ENCODE assay signal across 24 cellular contexts in the genomic region with DNA sequence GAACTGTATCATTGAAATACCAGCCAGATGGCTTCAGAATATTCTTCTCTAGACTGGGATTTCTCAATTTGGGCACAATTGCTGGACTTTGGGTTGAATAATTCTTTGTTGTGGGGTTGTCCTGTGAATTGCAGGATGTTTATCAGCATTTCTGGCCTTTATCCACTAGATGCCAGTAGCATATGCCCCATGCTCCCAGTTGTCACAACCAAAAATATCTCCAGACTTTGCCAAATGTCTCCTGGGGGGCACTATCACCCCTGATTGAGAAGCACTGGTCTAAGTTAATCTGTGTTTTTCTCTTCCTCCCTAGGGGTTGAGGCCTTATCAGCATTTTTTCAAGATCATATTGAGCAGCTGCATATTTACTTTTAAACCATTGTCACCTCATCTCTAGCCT.
DNase-seq lines count a peak whose midpoint lies in the region; ATAC-seq and TF ChIP-seq lines count a peak whose summit lies in the region.
"Had no signal": no experiment of that assay in that cellular context is flagged by ENCODE, and none has a peak within 500 bp of the region (broad histone marks: within the 10 kb centered on the region; RNA-seq: fewer than 3 reads in every experiment).

No MANE protein-coding gene starts in this region.

- peaks cover 15 to 22% of the 10 kb centered on the region in 2 experiments for H3K9me3 Mint-ChIP-seq in H9
- H3K9me3 Mint-ChIP-seq: central memory CD8-positive, alpha-beta T cell had no signal

- H3K4me1 ChIP-seq in H9 (ENCODE audit: insufficient read depth, low read length) (no peaks in the 10 kb centered on the region), PC-3 (ENCODE audit: insufficient read depth, low read length) (no peaks in the 10 kb centered on the region), foreskin keratinocyte (no peaks in the 10 kb centered on the region)
- H3K4me1 ChIP-seq: esophagus muscularis mucosa had no signal

- POLR2A ChIA-PET in PC-3 (lab: Charles Lee; ENCODE audit: unreplicated experiment): no interaction called here

- no peaks in the 10 kb centered on the region for H3K23me2 ChIP-seq in H9 (ENCODE audit: insufficient read length, low read depth, low read length, poor library complexity, severe bottlenecking)

- no peak overlapping the region for H3K4me3 ChIP-seq in PC-3 (ENCODE audit: low read length)
- H3K4me3 ChIP-seq: esophagus muscularis mucosa, MG63 had no signal

- H2BK12ac ChIP-seq in H9 (ENCODE audit: insufficient read length, low read depth, low read length): no peak overlapping the region

- no peak overlapping the region for H3K23ac ChIP-seq in H9 (ENCODE audit: insufficient read length, low read depth, low read length)

- H3K4me2 ChIP-seq in H9 (ENCODE audit: insufficient read depth, insufficient read length, low read length) (no peak overlapping the region), PC-3 (ENCODE audit: low read length) (no peak overlapping the region)

- peak; percentile 58 for DNase-seq in COR-L47 (lab: John Stamatoyannopoulos, UW)
- no peak for DNase-seq in H9
- peak; percentile 28 for DNase-seq in PC-3
- DNase-seq in foreskin keratinocyte: no peak
- no peak for DNase-seq in ureter (ENCODE audit: low spot score)
- DNase-seq in NCI-H524 treated with DMSO at 0.1 percent for 48 hours (lab: John Stamatoyannopoulos, UW): no peak
- no peak for DNase-seq in GM19238 (ENCODE audit: insufficient read length, low spot score)
- DNase-seq: activated CD4-positive, CD25-positive, alpha-beta regulatory T cell treated with anti-CD3 and anti-CD28 coated beads, Interleukin-2, amount 50 U/mL, for 72 hours; activated CD8-positive, alpha-beta T cell treated with anti-CD3 and anti-CD28 coated beads, Interleukin-2, amount 10 ng/mL, durations not matched to agents 7 days and 5 days; activated naive CD4-positive, alpha-beta T cell; activated T-cell treated with anti-CD3 and anti-CD28 coated beads, Interleukin-2, amount 50 U/mL, for 1 hour; CD4-positive, alpha-beta memory T cell; DMS79; left ventricle myocardium superior; MG63; NCI-H146; RPMI8226; small intestine; stimulated activated CD4-positive, alpha-beta T cell treated with anti-CD3 and anti-CD28 coated beads, Interleukin-2, amount 100 ng/mL, for 48 hours; stimulated activated naive CD4-positive, alpha-beta T cell treated with Interleukin-2 at 50 U/mL for 16 hours; T1000 had no signal

- ATAC-seq in PC-3 (peak; percentile 35; the same call in 1 of the 2 replicates), foreskin keratinocyte (no peak), HG02938 (IDR thresholded peaks at IDR 0.05; ENCODE audit: unreplicated experiment) (no peak)
- ATAC-seq: activated CD8-positive, alpha-beta T cell treated with anti-CD3 and anti-CD28 coated beads, Interleukin-2, amount 10 ng/mL, durations not matched to agents 7 days and 5 days; left ventricle myocardium superior had no signal

- H2BK5ac ChIP-seq in H9 (ENCODE audit: insufficient read length, low read length): no peak overlapping the region

- H3K14ac ChIP-seq in H9 (ENCODE audit: insufficient read depth, low read length): no peak overlapping the region

- peaks cover 7% of the 10 kb centered on the region in 2 experiments for H3K4me1 Mint-ChIP-seq in H9
- H3K4me1 Mint-ChIP-seq: CD4-positive, alpha-beta memory T cell; central memory CD8-positive, alpha-beta T cell had no signal

- H4K8ac ChIP-seq in H9 (replicated peaks; ENCODE audit: insufficient read length, low read depth, low read length): no peak overlapping the region

- H2BK120ac ChIP-seq in H9 (ENCODE audit: low read depth, low read length, poor library complexity, severe bottlenecking): no peak overlapping the region

- H3K79me1 ChIP-seq in H9 (ENCODE audit: insufficient read depth, low read depth, low read length, poor library complexity, severe bottlenecking): no peaks in the 10 kb centered on the region

- H3K9ac ChIP-seq in H9 (ENCODE audit: extremely low read depth, insufficient read length, low read length) (no peak overlapping the region), PC-3 (ENCODE audit: low read length) (no peak overlapping the region)

- no peak overlapping the region for H2AFZ ChIP-seq in H9 (ENCODE audit: low read length)
- H2AFZ ChIP-seq in PC-3 (ENCODE audit: low read length): no peak overlapping the region

- no peak overlapping the region for H3K27ac Mint-ChIP-seq in H9
- H3K27ac Mint-ChIP-seq: activated CD8-positive, alpha-beta T cell treated with anti-CD3 and anti-CD28 coated beads, Interleukin-2, amount 10 ng/mL, durations not matched to agents 7 days and 5 days; CD4-positive, alpha-beta memory T cell had no signal

- no peak overlapping the region for H2BK15ac ChIP-seq in H9 (ENCODE audit: low read depth, low read length)

- H3K18ac ChIP-seq in H9 (ENCODE audit: insufficient read length, low read depth, low read length): no peak overlapping the region

- H4K20me1 ChIP-seq in H9 (ENCODE audit: control insufficient read depth, insufficient read depth, insufficient read length) (no peaks in the 10 kb centered on the region), PC-3 (ENCODE audit: low read length) (no peaks in the 10 kb centered on the region)

- H2AK5ac ChIP-seq in H9 (ENCODE audit: insufficient read length, low read length): no peak overlapping the region

- BruUV-seq in PC-3 (replicated peaks; lab: Mats Ljungman, UMichigan): no TSS peak

- no peak overlapping the region for H3K4ac ChIP-seq in H9 (ENCODE audit: low read depth, low read length)

- H3K27ac ChIP-seq in H9 (ENCODE audit: insufficient read length, low read depth, low read length): no peak overlapping the region
- no peak overlapping the region for H3K27ac ChIP-seq in PC-3 (ENCODE audit: low read length)
- no peak overlapping the region for H3K27ac ChIP-seq in foreskin keratinocyte
- H3K27ac ChIP-seq: esophagus muscularis mucosa had no signal

- no peak overlapping the region for H3K56ac ChIP-seq in H9 (ENCODE audit: insufficient read length, low read depth, low read length)

- H3K79me2 ChIP-seq in H9 (ENCODE audit: insufficient read depth, low read length) (no peaks in the 10 kb centered on the region), PC-3 (ENCODE audit: low read length) (no peaks in the 10 kb centered on the region)

- H3K27me3 ChIP-seq in H9 (ENCODE audit: insufficient read depth, low read length): no peaks in the 10 kb centered on the region
- peaks cover 25% of the 10 kb centered on the region for H3K27me3 ChIP-seq in PC-3 (ENCODE audit: low read length)
- no peaks in the 10 kb centered on the region for H3K27me3 ChIP-seq in foreskin keratinocyte
- H3K27me3 ChIP-seq: esophagus muscularis mucosa, MG63 had no signal

- intact Hi-C loops in PC-3 (cut with micrococcal nuclease): loop anchor here (2.0 kb wide), 1 partner anchor 263 kb away; no protein-coding TSS in a partner anchor

- H2BK20ac ChIP-seq in H9 (ENCODE audit: low read depth, low read length, poor library complexity, severe bottlenecking): no peak overlapping the region

- H3F3A ChIP-seq in PC-3 (ENCODE audit: low read length, unreplicated experiment): no peaks in the 10 kb centered on the region

- no peaks in the 10 kb centered on the region for H3K9me3 ChIP-seq in H9 (ENCODE audit: control insufficient read depth, low read depth, low read length)
- H3K9me3 ChIP-seq in PC-3 (ENCODE audit: low read length): no peaks in the 10 kb centered on the region

- CTCF ChIA-PET in PC-3 (lab: Charles Lee): interaction anchor here (0.7 kb wide), 1 partner anchor 238 kb away, joined by 3 read pairs; no protein-coding TSS in a partner anchor

- no peak overlapping the region for H3K4me3 Mint-ChIP-seq in H9
- H3K4me3 Mint-ChIP-seq: activated CD8-positive, alpha-beta T cell treated with anti-CD3 and anti-CD28 coated beads, Interleukin-2, amount 10 ng/mL, durations not matched to agents 7 days and 5 days; CD4-positive, alpha-beta memory T cell; central memory CD8-positive, alpha-beta T cell had no signal

- H4K91ac ChIP-seq in H9 (ENCODE audit: insufficient read length, low read depth, low read length): no peak overlapping the region

- no peaks in the 10 kb centered on the region for H3K36me3 ChIP-seq in PC-3 (ENCODE audit: low read depth, low read length)
- H3K36me3 ChIP-seq: esophagus muscularis mucosa, MG63 had no signal

- no peak overlapping the region for H4K5ac ChIP-seq in H9 (ENCODE audit: insufficient read length, low read depth, low read length)

- peaks cover 7 to 21% (median 11%) of the 10 kb centered on the region in 3 experiments; a peak in 6 of 7 replicates for H3K36me3 Mint-ChIP-seq in H9 (ENCODE audit: insufficient read depth in 1 of 3, low read depth in 3 of 3)
- H3K36me3 Mint-ChIP-seq: CD4-positive, alpha-beta memory T cell had no signal

- peak; percentile 62 for TF ChIP-seq CTCF in H9 (conservative IDR thresholded peaks at IDR 0.05)
- peak; percentile 60 for TF ChIP-seq CTCF in PC-3 (conservative IDR thresholded peaks at IDR 0.05; ENCODE audit: low read depth, low read length)
- peak; percentile 66 for TF ChIP-seq CTCF in foreskin keratinocyte (conservative IDR thresholded peaks at IDR 0.05)

- no peaks in the 10 kb centered on the region for H3K27me3 Mint-ChIP-seq in H9 (ENCODE audit: low read depth)
- H3K27me3 Mint-ChIP-seq: CD4-positive, alpha-beta memory T cell; central memory CD8-positive, alpha-beta T cell had no signal

- H3K9me2 ChIP-seq in PC-3 (replicated peaks; ENCODE audit: low read length): no peaks in the 10 kb centered on the region

- H3T11ph ChIP-seq in H9 (ENCODE audit: low read length): no peak overlapping the region

Comparison
In these comparisons a context has a peak if more than half of its experiments do, and no peak if none do; other contexts are left out.
1. DNase-seq: peak in COR-L47 (single experiment) and PC-3 (single experiment); none in H9 (single experiment), foreskin keratinocyte (0 of 2), ureter (single experiment), NCI-H524 treated with DMSO at 0.1 percent for 48 hours (single experiment) and GM19238 (single experiment).
2. Peak in every context shown above with its lines, with median percentiles within 50 percentile points of each other: CTCF ChIP-seq.